22 cellular contexts compared by ENCODE assay signal in the genomic region with DNA sequence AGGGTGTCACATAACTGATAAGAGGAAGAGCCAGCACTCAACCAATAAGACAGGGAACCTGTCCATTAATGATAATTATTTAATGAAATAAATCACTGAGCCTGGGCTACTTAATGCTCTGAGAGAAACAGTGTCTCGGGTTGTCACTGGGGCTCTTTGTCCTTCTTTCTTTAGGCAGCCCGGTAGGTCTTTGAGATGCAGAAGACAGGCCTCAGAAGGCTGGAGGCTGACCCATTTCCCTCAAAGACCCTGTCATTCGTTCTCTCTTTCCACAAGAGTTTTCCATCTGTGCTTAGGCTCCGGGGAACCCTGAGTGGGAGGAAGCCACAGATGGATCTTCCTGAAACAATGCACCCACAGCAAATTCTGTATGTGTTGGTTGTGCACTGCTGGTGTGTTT.
"Had no signal": no experiment of that assay in that cellular context is flagged by ENCODE, and none has a peak within 500 bp of the region (broad histone marks: within the 10 kb centered on the region; RNA-seq: fewer than 3 reads in every experiment).

No MANE protein-coding gene starts in this region.

- DNase-seq: colonic mucosa; cortex of kidney; effector CD8-positive, alpha-beta T cell; effector memory CD8-positive, alpha-beta T cell; endodermal cell; erythroblast; esophagus squamous epithelium; foreskin fibroblast; foreskin melanocyte; gastrocnemius medialis; heart left ventricle; left cardiac atrium; left lung; left ventricle myocardium superior; lower lobe of right lung; mesenchymal stem cell; mucosa of descending colon had no signal

- H3K27me3 Mint-ChIP-seq: dendritic cell treated with granulocyte-macrophage colony-stimulating factor and Interleukin-4, amounts not matched to agents 40 ng/mL and 50 ng/mL, for 4 days; effector memory CD8-positive, alpha-beta T cell had no signal

- H3K4me1 ChIP-seq: colonic mucosa, esophagus squamous epithelium, gastrocnemius medialis, heart left ventricle, left lung, lower lobe of right lung had no signal

- H3K4me3 ChIP-seq: colonic mucosa, esophagus squamous epithelium, gastrocnemius medialis, heart left ventricle, hepatocyte, left lung, lower lobe of right lung, mucosa of descending colon had no signal

- H3K27ac Mint-ChIP-seq: dendritic cell treated with granulocyte-macrophage colony-stimulating factor and Interleukin-4, amounts not matched to agents 40 ng/mL and 50 ng/mL, for 4 days; effector memory CD8-positive, alpha-beta T cell; endodermal cell; mesothelial cell of epicardium had no signal

- ATAC-seq: effector memory CD8-positive, alpha-beta T cell; esophagus mucosa; gastrocnemius medialis; heart left ventricle; left lung; left ventricle myocardium superior; lower lobe of right lung; mucosa of descending colon had no signal

- H3K4me3 Mint-ChIP-seq: dendritic cell treated with granulocyte-macrophage colony-stimulating factor and Interleukin-4, amounts not matched to agents 40 ng/mL and 50 ng/mL, for 4 days; effector memory CD8-positive, alpha-beta T cell; endodermal cell; mesothelial cell of epicardium had no signal

- H3K4me1 Mint-ChIP-seq: endodermal cell, mesothelial cell of epicardium had no signal

- H3K27ac ChIP-seq: colonic mucosa, epithelial cell of prostate, esophagus squamous epithelium, gastrocnemius medialis, heart left ventricle, hepatocyte, left lung, lower lobe of right lung had no signal

- H2AFZ ChIP-seq: hepatocyte had no signal

- H3K9me3 ChIP-seq: colonic mucosa, esophagus squamous epithelium, gastrocnemius medialis, heart left ventricle, left lung, lower lobe of right lung, mucosa of descending colon had no signal

- H3K9me3 Mint-ChIP-seq: endodermal cell, mesothelial cell of epicardium had no signal

- H3K36me3 ChIP-seq: colonic mucosa, esophagus squamous epithelium, gastrocnemius medialis, heart left ventricle, left lung, lower lobe of right lung had no signal

- H3K36me3 Mint-ChIP-seq: mesothelial cell of epicardium had no signal

- H3K4me2 ChIP-seq: hepatocyte had no signal

- H3K27me3 ChIP-seq: colonic mucosa, esophagus squamous epithelium, gastrocnemius medialis, heart left ventricle, hepatocyte, left lung had no signal

- H3K79me2 ChIP-seq: hepatocyte had no signal
